In genomic region chr2:216532562-216532961, GRCh38 we compare ENCODE assay signal across 1 cellular context.
TF ChIP-seq lines count a peak whose summit lies in the region.

No MANE protein-coding gene starts in this region.

TF ChIP-seq in HepG2, 621 proteins besides CTCF, POLR2A, EP300 and RAD21 (continues in another document):
- TF ChIP-seq ZNF710 (CRISPR knock-in tag; IDR thresholded peaks at IDR 0.05; ENCODE audit: borderline replicate concordance) (no peak), RORA (CRISPR knock-in tag; IDR thresholded peaks at IDR 0.05) (no peak), ZNF44 (CRISPR knock-in tag; IDR thresholded peaks at IDR 0.05) (no peak), ZNF639 (CRISPR knock-in tag; conservative IDR thresholded peaks at IDR 0.05) (no peak), SIX1 (CRISPR knock-in tag; IDR thresholded peaks at IDR 0.05; ENCODE audit: borderline replicate concordance) (no peak), FOXP1 (IDR thresholded peaks at IDR 0.05) (no peak), FOXP1 (CRISPR knock-in tag; IDR thresholded peaks at IDR 0.05) (no peak), CENPX (CRISPR knock-in tag; IDR thresholded peaks at IDR 0.05) (no peak), ZNF33A (CRISPR knock-in tag; IDR thresholded peaks at IDR 0.05; ENCODE audit: borderline replicate concordance) (0 out of 2 replicates have a peak, but pooled peaks have one; percentile 35), PBX3 (CRISPR knock-in tag; IDR thresholded peaks at IDR 0.05; ENCODE audit: borderline replicate concordance) (no peak), SALL1 (CRISPR knock-in tag; IDR thresholded peaks at IDR 0.05) (no peak), ZNF441 (CRISPR knock-in tag; IDR thresholded peaks at IDR 0.05; ENCODE audit: borderline replicate concordance) (no peak), ESRRA (CRISPR knock-in tag; IDR thresholded peaks at IDR 0.05; ENCODE audit: low read depth) (no peak), HOXA3 (CRISPR knock-in tag; IDR thresholded peaks at IDR 0.05) (no peak), RFX3 (CRISPR knock-in tag; IDR thresholded peaks at IDR 0.05) (no peak), ARID5B (CRISPR knock-in tag; IDR thresholded peaks at IDR 0.05) (no peak), ZNF362 (CRISPR knock-in tag; IDR thresholded peaks at IDR 0.05; ENCODE audit: borderline replicate concordance) (peak; percentile 50; the same call in 1 of the 2 replicates), HINFP (CRISPR knock-in tag; IDR thresholded peaks at IDR 0.05; ENCODE audit: low read depth) (no peak), CHCHD3 (CRISPR knock-in tag; IDR thresholded peaks at IDR 0.05) (no peak), RXRB (CRISPR knock-in tag; IDR thresholded peaks at IDR 0.05; ENCODE audit: borderline replicate concordance) (peak; percentile 28; the same call in 1 of the 2 replicates), PRDM4 (CRISPR knock-in tag; IDR thresholded peaks at IDR 0.05; ENCODE audit: borderline replicate concordance) (no peak), MTA1 (CRISPR knock-in tag; IDR thresholded peaks at IDR 0.05; ENCODE audit: borderline replicate concordance) (no peak), FOSL2 (CRISPR knock-in tag; IDR thresholded peaks at IDR 0.05) (peak; percentile 77), AHDC1 (CRISPR knock-in tag; IDR thresholded peaks at IDR 0.05; ENCODE audit: borderline replicate concordance) (peak; percentile 58; the same call in 1 of the 2 replicates), NONO (IDR thresholded peaks at IDR 0.05) (no peak), NONO (CRISPR knock-in tag; conservative IDR thresholded peaks at IDR 0.05) (no peak), PAXIP1 (CRISPR knock-in tag; conservative IDR thresholded peaks at IDR 0.05) (peak; percentile 58), BRCA1 (CRISPR knock-in tag; IDR thresholded peaks at IDR 0.05) (no peak), DNMT1 (CRISPR knock-in tag; IDR thresholded peaks at IDR 0.05) (no peak)
